In genomic region chr3:126212629-126213375, GRCh38 we compare ENCODE assay signal across 1 cellular context.
TF ChIP-seq lines count a peak whose summit lies in the region.

No MANE protein-coding gene starts in this region.

TF ChIP-seq in HepG2, 621 proteins besides CTCF, POLR2A, EP300 and RAD21 (continued from another document and continues in another):
- TF ChIP-seq ZUFSP (CRISPR knock-in tag; IDR thresholded peaks at IDR 0.05; ENCODE audit: borderline replicate concordance) (no peak), PCBP2 (optimal IDR thresholded peaks at IDR 0.05; ENCODE audit: low read depth, low read length, poor library complexity, severe bottlenecking) (peak; percentile 78), SMARCE1 (IDR thresholded peaks at IDR 0.05; ENCODE audit: borderline replicate concordance) (no peak), ZNF563 (CRISPR knock-in tag; IDR thresholded peaks at IDR 0.05) (0 out of 2 replicates have a peak, but pooled peaks have one; percentile 58), ZNF800 (CRISPR knock-in tag; IDR thresholded peaks at IDR 0.05) (peak; percentile 63; the same call in 1 of the 2 replicates), ZNF619 (CRISPR knock-in tag; IDR thresholded peaks at IDR 0.05) (peak; percentile 40; the same call in 1 of the 2 replicates), THAP9 (CRISPR knock-in tag; IDR thresholded peaks at IDR 0.05; ENCODE audit: borderline replicate concordance) (0 out of 2 replicates have a peak, but pooled peaks have one; percentile 19), FOXA1 (IDR thresholded peaks at IDR 0.05) (no peak), FOXA1 (CRISPR knock-in tag; IDR thresholded peaks at IDR 0.05) (no peak), ZBTB3 (CRISPR knock-in tag; IDR thresholded peaks at IDR 0.05; ENCODE audit: borderline replicate concordance, low read depth) (no peak), BCL3 (CRISPR knock-in tag; IDR thresholded peaks at IDR 0.05) (peak; percentile 29; the same call in 1 of the 2 replicates), ZNF691 (CRISPR knock-in tag; IDR thresholded peaks at IDR 0.05; ENCODE audit: borderline replicate concordance, low read depth) (0 out of 2 replicates have a peak, but pooled peaks have one; percentile 26), HIC2 (CRISPR knock-in tag; IDR thresholded peaks at IDR 0.05; ENCODE audit: low read depth) (0 out of 2 replicates have a peak, but pooled peaks have one; percentile 18), AGO2 (optimal IDR thresholded peaks at IDR 0.05; ENCODE audit: low read depth, low read length) (peak; percentile 29), ZNF740 (CRISPR knock-in tag; IDR thresholded peaks at IDR 0.05) (0 out of 2 replicates have a peak, but pooled peaks have one; percentile 35), PATZ1 (CRISPR knock-in tag; IDR thresholded peaks at IDR 0.05) (peak; percentile 82), HNRNPK (IDR thresholded peaks at IDR 0.05; ENCODE audit: low read depth, low read length, poor library complexity, severe bottlenecking) (peak; percentile 64), ZNF710 (CRISPR knock-in tag; IDR thresholded peaks at IDR 0.05; ENCODE audit: borderline replicate concordance) (0 out of 2 replicates have a peak, but pooled peaks have one; percentile 28), PHF8 (CRISPR knock-in tag; IDR thresholded peaks at IDR 0.05) (peak; percentile 47; the same call in 1 of the 2 replicates), MLX (CRISPR knock-in tag; IDR thresholded peaks at IDR 0.05) (no peak), ZNF790 (CRISPR knock-in tag; IDR thresholded peaks at IDR 0.05; ENCODE audit: borderline replicate concordance) (0 out of 2 replicates have a peak, but pooled peaks have one; percentile 56), YY1 (IDR thresholded peaks at IDR 0.05; ENCODE audit: insufficient read depth, insufficient replicate concordance, low read depth, low read length) (peak; percentile 19), MXD3 (CRISPR knock-in tag; IDR thresholded peaks at IDR 0.05) (peak; percentile 49; the same call in 1 of the 2 replicates), GABPB1 (CRISPR knock-in tag; IDR thresholded peaks at IDR 0.05) (peak; percentile 67; the same call in 1 of the 2 replicates), STAG1 (CRISPR knock-in tag; IDR thresholded peaks at IDR 0.05) (peak; percentile 60), ZNF12 (CRISPR knock-in tag; IDR thresholded peaks at IDR 0.05) (0 out of 2 replicates have a peak, but pooled peaks have one; percentile 5), SOX6 (IDR thresholded peaks at IDR 0.05) (no peak), SOX6 (CRISPR knock-in tag; IDR thresholded peaks at IDR 0.05) (peak; percentile 46), ZNF770 (CRISPR knock-in tag; IDR thresholded peaks at IDR 0.05) (peak; percentile 86), RBM39 (IDR thresholded peaks at IDR 0.05; ENCODE audit: low read depth, low read length, poor library complexity, severe bottlenecking) (peak; percentile 28), ZFY (CRISPR knock-in tag; IDR thresholded peaks at IDR 0.05) (peak; percentile 42), PRPF4 (IDR thresholded peaks at IDR 0.05; ENCODE audit: low read depth, low read length, poor library complexity, severe bottlenecking) (no peak), ATF7-NPFF (CRISPR knock-in tag; IDR thresholded peaks at IDR 0.05; ENCODE audit: low read depth) (0 out of 2 replicates have a peak, but pooled peaks have one; percentile 21), ZNF558 (CRISPR knock-in tag; IDR thresholded peaks at IDR 0.05; ENCODE audit: borderline replicate concordance) (0 out of 2 replicates have a peak, but pooled peaks have one; percentile 43), ZNF556 (CRISPR knock-in tag; IDR thresholded peaks at IDR 0.05; ENCODE audit: borderline replicate concordance) (peak; percentile 54; the same call in 1 of the 2 replicates)
